ENCODE assay signal across 2 cellular contexts in the genomic region with DNA sequence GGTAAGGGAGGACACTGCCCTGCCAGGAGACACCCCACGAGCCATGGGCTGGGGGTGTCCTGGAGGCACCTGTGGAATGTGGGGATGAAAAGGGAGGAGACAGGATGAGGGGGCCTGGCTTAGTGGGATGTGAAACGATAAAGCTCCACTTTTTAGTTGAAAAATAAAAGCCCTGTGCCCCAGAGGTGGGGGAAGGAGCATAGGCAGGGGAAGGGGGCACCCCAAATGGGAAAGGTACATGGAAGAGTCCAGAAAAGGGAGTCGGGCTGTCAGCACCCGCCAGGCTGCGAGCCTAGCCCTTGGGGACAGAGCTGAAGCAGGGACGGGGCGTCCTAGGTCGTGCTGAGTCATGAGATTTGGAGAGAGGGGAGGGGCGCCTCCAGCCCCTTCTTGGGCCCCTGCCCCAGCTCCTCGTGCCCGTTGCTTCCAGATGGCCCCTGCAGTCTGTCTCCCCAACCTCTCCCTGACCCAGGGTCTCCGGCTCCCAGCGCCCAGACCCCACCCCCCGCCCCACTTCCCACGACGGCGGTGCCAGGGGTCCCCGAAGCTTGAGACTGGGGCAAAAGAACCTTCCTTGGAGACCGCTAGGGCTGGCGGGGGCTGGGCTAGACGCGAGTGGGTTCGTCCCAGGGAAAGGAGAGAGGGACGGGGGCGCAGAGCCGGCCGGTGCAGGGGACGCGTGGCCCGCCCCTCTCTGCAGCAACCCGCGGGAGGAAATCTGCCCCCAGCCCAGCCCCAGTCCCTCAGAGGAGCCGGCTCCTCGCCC.
TF ChIP-seq lines count a peak whose summit lies in the region.

No MANE protein-coding gene starts in this region.

TF ChIP-seq in SK-N-SH, 30 proteins besides CTCF, POLR2A, EP300 and RAD21 (continued from another document):
- TF ChIP-seq, protein P1, sequence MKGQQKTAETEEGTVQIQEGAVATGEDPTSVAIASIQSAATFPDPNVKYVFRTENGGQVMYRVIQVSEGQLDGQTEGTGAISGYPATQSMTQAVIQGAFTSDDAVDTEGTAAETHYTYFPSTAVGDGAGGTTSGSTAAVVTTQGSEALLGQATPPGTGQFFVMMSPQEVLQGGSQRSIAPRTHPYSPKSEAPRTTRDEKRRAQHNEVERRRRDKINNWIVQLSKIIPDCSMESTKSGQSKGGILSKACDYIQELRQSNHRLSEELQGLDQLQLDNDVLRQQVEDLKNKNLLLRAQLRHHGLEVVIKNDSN (IDR thresholded peaks at IDR 0.05; ENCODE audit: borderline replicate concordance, low read depth), result no peak
- TF ChIP-seq SMC3 (IDR thresholded peaks at IDR 0.05; ENCODE audit: low read depth, low read length) (no peak), POLR2AphosphoS5 (IDR thresholded peaks at IDR 0.05; ENCODE audit: low read depth, low read length) (no peak), USF2 (IDR thresholded peaks at IDR 0.05; ENCODE audit: borderline replicate concordance, low read depth, low read length) (no peak), GABPA (IDR thresholded peaks at IDR 0.05; ENCODE audit: low read depth) (no peak), RXRA (IDR thresholded peaks at IDR 0.05; ENCODE audit: borderline replicate concordance, low read depth) (no peak), MEF2A (IDR thresholded peaks at IDR 0.05; ENCODE audit: borderline replicate concordance, low read depth) (no peak), REST (IDR thresholded peaks at IDR 0.05; ENCODE audit: low read depth, low read length) (no peak), RCOR1 (IDR thresholded peaks at IDR 0.05; ENCODE audit: low read length) (no peak), GATA2 (CRISPR knock-in tag; IDR thresholded peaks at IDR 0.05) (no peak)

TF ChIP-seq in SK-N-SH treated with all-trans-retinoic acid at 6 μM for 48 hours, 23 proteins besides CTCF, POLR2A, EP300 and RAD21 (continued from another document):
- TF ChIP-seq ZC3H10 (CRISPR knock-in tag; IDR thresholded peaks at IDR 0.05) (no peak), CREB5 (CRISPR knock-in tag; IDR thresholded peaks at IDR 0.05; ENCODE audit: low read depth) (no peak), OSR1 (CRISPR knock-in tag; IDR thresholded peaks at IDR 0.05) (no peak)
TF ChIP-seq in SK-N-SH treated with all-trans-retinoic acid at 6 μM for 48 hours: peak in this region for 0.
